23 cellular contexts compared by ENCODE assay signal in the genomic region with DNA sequence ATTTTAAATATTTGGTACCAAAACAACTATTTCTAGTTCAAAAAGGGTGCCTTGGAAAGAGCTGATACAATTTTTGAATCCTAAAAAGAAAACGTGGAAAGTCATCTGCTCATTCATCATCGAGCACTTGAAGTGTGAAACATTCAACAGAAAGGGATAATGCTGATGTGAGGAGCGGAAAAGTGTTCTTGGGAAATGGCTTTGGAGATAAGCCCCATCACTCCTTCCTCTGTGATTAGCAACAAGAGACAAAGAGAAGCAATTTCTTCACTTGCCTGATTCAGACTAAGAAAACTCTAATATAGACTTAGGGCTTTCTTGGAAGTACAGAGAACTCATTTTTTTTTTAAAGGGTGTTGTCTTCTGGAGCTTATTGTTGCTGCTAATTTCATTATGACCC.
A peak's percentile ranks its signal among the peaks of the same experiment; 100 is the strongest.
DNase-seq lines count a peak whose midpoint lies in the region; ATAC-seq and TF ChIP-seq lines count a peak whose summit lies in the region.
"Had no signal": no experiment of that assay in that cellular context is flagged by ENCODE, and none has a peak within 500 bp of the region (broad histone marks: within the 10 kb centered on the region; RNA-seq: fewer than 3 reads in every experiment).

No MANE protein-coding gene starts in this region.

- TF ChIP-seq CTCF in PC-3 (conservative IDR thresholded peaks at IDR 0.05; ENCODE audit: low read depth, low read length) (no peak), chondrocyte (IDR thresholded peaks at IDR 0.05) (no peak), nephron (IDR thresholded peaks at IDR 0.05; ENCODE audit: unreplicated experiment in 3 of 3) (no peak), brain microvascular endothelial cell (IDR thresholded peaks at IDR 0.05; ENCODE audit: low read depth, low read length, missing control alignments) (no peak), upper lobe of left lung (IDR thresholded peaks at IDR 0.05) (no peak)

- H3K9me3 Mint-ChIP-seq in chondrocyte (ENCODE audit: low read depth) (no peaks in the 10 kb centered on the region), nephron (no peaks in the 10 kb centered on the region)
- H3K9me3 Mint-ChIP-seq: GM23338, immature natural killer cell had no signal

- in situ Hi-C loops in brain microvascular endothelial cell (cut with HindIII; ENCODE audit: low pct_ligation_motif_present, low sequenced_read_pairs): no loop called here

- CTCF ChIA-PET in PC-3 (lab: Charles Lee): no interaction called here

- H3K9me2 ChIP-seq in PC-3 (replicated peaks; ENCODE audit: low read length): no peaks in the 10 kb centered on the region

- POLR2A ChIA-PET in PC-3 (lab: Charles Lee; ENCODE audit: unreplicated experiment): no interaction called here

- BruUV-seq in PC-3 (replicated peaks; lab: Mats Ljungman, UMichigan): TSS peak; percentile 57

- H3K36me3 Mint-ChIP-seq in chondrocyte (ENCODE audit: low read depth) (peaks cover 17% of the 10 kb centered on the region), nephron (ENCODE audit: low read depth) (peaks cover 24% of the 10 kb centered on the region)
- H3K36me3 Mint-ChIP-seq: immature natural killer cell had no signal

- WGBS in upper lobe of left lung, 2 donors: 50 to 52% methylated on average over 3 of the region's 3 CpGs

- peak overlapping the region; percentile 56 for H3K4me2 ChIP-seq in PC-3 (ENCODE audit: low read length)

- H3K27ac ChIP-seq in ACC112 (ENCODE audit: low read depth, low read length) (peak overlapping the region; percentile 89), PC-3 (ENCODE audit: low read length) (peak overlapping the region; percentile 91), brain microvascular endothelial cell (no peak overlapping the region), upper lobe of left lung (peak overlapping the region in 2 of 4 donors; percentile 31 to 45)
- H3K27ac ChIP-seq: adrenal gland, BLaER1, SJCRH30, WERI-Rb-1 had no signal

- H3K4me1 ChIP-seq in ACC112 (ENCODE audit: control insufficient read depth, insufficient read depth, low read length, unreplicated experiment): peaks cover 76% of the 10 kb centered on the region
- H3K4me1 ChIP-seq in PC-3 (ENCODE audit: insufficient read depth, low read length): peaks cover 49% of the 10 kb centered on the region
- H3K4me1 ChIP-seq in upper lobe of left lung: peaks cover 21 to 72% (median 28%) of the 10 kb centered on the region in 4 donors

- H3K9me3 ChIP-seq in PC-3 (ENCODE audit: low read length) (no peaks in the 10 kb centered on the region), upper lobe of left lung (no peaks in the 10 kb centered on the region)
- H3K9me3 ChIP-seq: adrenal gland, BLaER1, SJCRH30 had no signal

- H3K27me3 ChIP-seq in ACC112 (ENCODE audit: insufficient read depth, low read length) (no peaks in the 10 kb centered on the region), PC-3 (ENCODE audit: low read length) (no peaks in the 10 kb centered on the region), brain microvascular endothelial cell (replicated peaks) (no peaks in the 10 kb centered on the region), upper lobe of left lung (no peaks in the 10 kb centered on the region)
- H3K27me3 ChIP-seq: adrenal gland, SJCRH30 had no signal

- H2AFZ ChIP-seq in ACC112 (ENCODE audit: low read length, unreplicated experiment) (no peak overlapping the region), PC-3 (ENCODE audit: low read length) (no peak overlapping the region)
- H2AFZ ChIP-seq: GM23338 had no signal

- H3F3A ChIP-seq in PC-3 (ENCODE audit: low read length, unreplicated experiment): no peaks in the 10 kb centered on the region

- H3K36me3 ChIP-seq in ACC112 (ENCODE audit: insufficient read depth, low read length) (peaks cover 20% of the 10 kb centered on the region; the same call in 1 of the 2 replicates), PC-3 (ENCODE audit: low read depth, low read length) (peaks cover 18% of the 10 kb centered on the region), brain microvascular endothelial cell (replicated peaks) (peaks cover 23% of the 10 kb centered on the region), upper lobe of left lung (peaks cover 0 to 22% (median 18%) of the 10 kb centered on the region in 4 donors)
- H3K36me3 ChIP-seq: adrenal gland had no signal

- no peak for ATAC-seq in PC-3
- no peak for ATAC-seq in upper lobe of left lung (ENCODE audit: low FRiP score in 2 of 2)
- ATAC-seq: GM23338 had no signal

- H3K27me3 Mint-ChIP-seq in chondrocyte (ENCODE audit: low read depth) (no peaks in the 10 kb centered on the region), nephron (ENCODE audit: low read depth) (no peaks in the 10 kb centered on the region)

- H3K4me1 Mint-ChIP-seq in chondrocyte (ENCODE audit: low read depth): peaks cover 77% of the 10 kb centered on the region
- peaks cover 44% of the 10 kb centered on the region for H3K4me1 Mint-ChIP-seq in nephron
- H3K4me1 Mint-ChIP-seq: immature natural killer cell had no signal

- TF ChIP-seq EP300 in upper lobe of left lung (IDR thresholded peaks at IDR 0.05): no peak

- peak overlapping the region; percentile 80 for H3K27ac Mint-ChIP-seq in chondrocyte (ENCODE audit: unreplicated experiment)
- peak overlapping the region in 2 of 3 experiments; percentile 11 to 50 for H3K27ac Mint-ChIP-seq in nephron
- H3K27ac Mint-ChIP-seq: GM23338 had no signal

- H3K79me2 ChIP-seq in ACC112 (ENCODE audit: control insufficient read depth, insufficient read depth, low read length, unreplicated experiment): peaks cover 97% of the 10 kb centered on the region
- H3K79me2 ChIP-seq in PC-3 (ENCODE audit: low read length): peaks cover 84% of the 10 kb centered on the region

- intact Hi-C loops in PC-3 (cut with micrococcal nuclease): loop anchor here (1.0 kb wide), 1 partner anchor 44 kb away; no protein-coding TSS in a partner anchor

- peaks cover 35% of the 10 kb centered on the region; the same call in 1 of the 2 replicates for H4K20me1 ChIP-seq in PC-3 (ENCODE audit: low read length)
- H4K20me1 ChIP-seq: BLaER1 had no signal

- DNase-seq in PC-3 (peak; percentile 6), chondrocyte (ENCODE audit: low spot score) (no peak), brain microvascular endothelial cell (no peak), upper lobe of left lung (no peak), MV-4-11 (lab: John Stamatoyannopoulos, UW) (no peak), inferior parietal cortex (ENCODE audit: extremely low spot score) (no peak)
- DNase-seq: activated CD4-positive, alpha-beta T cell treated with anti-CD3 and anti-CD28 coated beads, Interleukin-2, amount 50 U/mL, for 4 hours; activated gamma-delta T cell; adrenal gland; Calu3; immature natural killer cell; Kasumi-1; NCI-H1048; NCI-H1930; NCI-H2227 treated with DMSO at 0.1 percent for 48 hours; SJCRH30; stimulated activated CD4-positive, alpha-beta T cell treated with anti-CD3 and anti-CD28 coated beads, Interleukin-12 subunit alpha, Interleukin-12 subunit beta, amount 100 ng/mL, for 4 hours; stimulated activated CD4-positive, alpha-beta T cell treated with anti-CD3 and anti-CD28 coated beads, Interleukin-4, amount 100 ng/mL, for 4 hours; WERI-Rb-1 had no signal

- H3K4me3 Mint-ChIP-seq in chondrocyte (ENCODE audit: unreplicated experiment): no peak overlapping the region
- no peak overlapping the region for H3K4me3 Mint-ChIP-seq in nephron
- H3K4me3 Mint-ChIP-seq: GM23338, immature natural killer cell had no signal

- no peak for TF ChIP-seq POLR2A in upper lobe of left lung (IDR thresholded peaks at IDR 0.05)

- H3K9ac ChIP-seq in PC-3 (ENCODE audit: low read length): peak overlapping the region; percentile 17; the same call in 1 of the 2 replicates
- H3K9ac ChIP-seq: BLaER1 had no signal

- H3K4me3 ChIP-seq in ACC112 (ENCODE audit: low read depth, low read length): no peak overlapping the region
- H3K4me3 ChIP-seq in PC-3 (ENCODE audit: low read length): no peak overlapping the region
- H3K4me3 ChIP-seq in brain microvascular endothelial cell (ENCODE audit: low read depth, low read length): no peak overlapping the region
- no peak overlapping the region for H3K4me3 ChIP-seq in upper lobe of left lung
- H3K4me3 ChIP-seq: adrenal gland, BLaER1, GM23338, SJCRH30 had no signal
